In the genomic region with DNA sequence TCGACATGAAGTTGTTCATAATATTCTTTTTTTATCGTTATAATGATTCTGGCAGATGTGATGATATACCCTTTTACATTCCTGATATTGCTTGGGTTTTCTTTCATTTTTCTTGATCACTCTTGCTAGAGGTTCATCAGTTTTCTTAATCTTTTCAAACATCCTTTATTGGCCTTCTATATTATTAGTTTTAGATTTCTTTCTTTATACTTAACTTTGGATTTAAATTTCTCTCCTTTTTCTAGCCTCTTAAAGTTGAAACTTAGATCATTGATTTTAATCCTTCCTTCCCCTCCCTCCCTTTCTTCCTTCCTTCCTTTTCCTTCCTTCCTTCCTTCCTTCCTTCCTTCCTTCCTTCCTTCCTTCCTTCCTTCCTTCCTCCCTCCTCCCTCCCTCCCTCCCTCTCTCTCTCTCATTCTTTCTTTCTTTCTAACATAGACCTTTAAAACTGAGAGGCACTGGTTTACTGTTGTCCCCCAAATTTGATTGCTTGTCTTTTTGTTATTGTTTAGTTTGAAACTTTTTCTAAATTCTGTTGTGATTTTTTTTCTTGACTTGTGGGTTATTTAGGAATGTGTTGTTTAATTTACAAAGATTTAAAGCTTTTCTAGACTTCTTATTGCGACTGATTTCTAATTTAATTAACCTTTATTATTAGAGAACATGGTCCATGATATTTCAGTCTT, we compare ENCODE assay signal across 31 cellular contexts. TPM values are rescaled to one million over a fixed set of nuclear protein-coding genes. Genes with fewer than 3 reads are reported as not detected.
DNase-seq lines count a peak whose midpoint lies in the region; ATAC-seq, FAIRE-seq and TF ChIP-seq lines count a peak whose summit lies in the region.
"Had no signal": no experiment of that assay in that cellular context is flagged by ENCODE, and none has a peak within 500 bp of the region (broad histone marks: within the 10 kb centered on the region; RNA-seq: fewer than 3 reads in every experiment).

No MANE protein-coding gene starts in this region.

- DNase-seq in A673 (ENCODE audit: low spot score) (peak; percentile 84), SK-N-MC (ENCODE audit: low read depth, low spot score) (peak; percentile 86), mesenchymal stem cell (no peak), prostate gland (ENCODE audit: low spot score) (no peak), T-helper 9 cell (no peak)
- DNase-seq: ACHN; BE2C; C1 segment of cervical spinal cord; CD4-positive, alpha-beta memory T cell; CD4-positive, CD25-positive, alpha-beta regulatory T cell; CD8-positive, alpha-beta memory T cell; COR-L47; DMS 273 treated with DMSO at 0.1 percent for 48 hours; DMS153; DMS53; DMS79; DND-41; EL; GDM1 had no signal

- no peak overlapping the region for H2BK120ac ChIP-seq in mesenchymal stem cell (ENCODE audit: low read depth, low read length)

- H2BK12ac ChIP-seq in mesenchymal stem cell (ENCODE audit: low read length in 2 of 2), result no peak overlapping the region

- H3K4me3 ChIP-seq in A673 (ENCODE audit: low read depth, low read length, poor library complexity, severe bottlenecking) (peak overlapping the region; percentile 51), SK-N-MC (peak overlapping the region; percentile 78), mesenchymal stem cell (ENCODE audit: insufficient read depth in 1 of 2, low read depth in 1 of 2, low read length in 2 of 2) (no peak overlapping the region), prostate gland (no peak overlapping the region)
- H3K4me3 ChIP-seq: A549, BLaER1, GM12878 had no signal

- no CpG with 5 or more reads among the region's 3 CpGs for WGBS in mesenchymal stem cell
- WGBS in prostate gland, result 94% methylated on average over 3 of the region's 3 CpGs

- peak overlapping the region; percentile 8 for H2BK5ac ChIP-seq in mesenchymal stem cell (ENCODE audit: low read depth, low read length, poor library complexity, severe bottlenecking)

- H2AFZ ChIP-seq in mesenchymal stem cell (ENCODE audit: low read depth, low read length), result no peak overlapping the region

- no peak overlapping the region for H3K14ac ChIP-seq in mesenchymal stem cell (ENCODE audit: low read length in 2 of 2)

- H3K36me3 ChIP-seq in A673 (ENCODE audit: insufficient read depth, low read length, poor library complexity, severe bottlenecking) (peaks cover 78% of the 10 kb centered on the region), SK-N-MC (ENCODE audit: insufficient read depth, low read length) (peaks cover 51% of the 10 kb centered on the region), mesenchymal stem cell (ENCODE audit: control insufficient read depth in 1 of 2, insufficient read depth in 2 of 2, low read depth in 1 of 2, low read length in 2 of 2) (peaks cover 0 to 3% of the 10 kb centered on the region in 2 experiments), prostate gland (no peaks in the 10 kb centered on the region)
- H3K36me3 ChIP-seq: BE2C, BLaER1 had no signal

- no peaks in the 10 kb centered on the region for H3K27me3 ChIP-seq in A673 (replicated peaks; ENCODE audit: insufficient read depth, low read depth, low read length, poor library complexity)
- H3K27me3 ChIP-seq in mesenchymal stem cell (ENCODE audit: control insufficient read depth in 1 of 2, insufficient read depth in 1 of 2, low read length in 2 of 2), result no peaks in the 10 kb centered on the region
- H3K27me3 ChIP-seq in prostate gland (replicated peaks; ENCODE audit: insufficient read depth), result no peaks in the 10 kb centered on the region
- H3K27me3 ChIP-seq: BE2C, BLaER1 had no signal

- H3K4me1 ChIP-seq in A673 (ENCODE audit: insufficient read depth, low read length, poor library complexity, severe bottlenecking) (peaks cover 39% of the 10 kb centered on the region), mesenchymal stem cell (ENCODE audit: control insufficient read depth, insufficient read depth, low read depth, low read length) (no peaks in the 10 kb centered on the region), prostate gland (replicated peaks) (no peaks in the 10 kb centered on the region)
- H3K4me1 ChIP-seq: A549, BE2C, BLaER1 had no signal

- H3K79me1 ChIP-seq in mesenchymal stem cell (replicated peaks; ENCODE audit: low read length, poor library complexity, severe bottlenecking), result no peaks in the 10 kb centered on the region

- no peak for TF ChIP-seq CTCF in A673 (conservative IDR thresholded peaks at IDR 0.05; ENCODE audit: low read depth, low read length)
- TF ChIP-seq CTCF in prostate gland (IDR thresholded peaks at IDR 0.05), result no peak

- H3K4me2 ChIP-seq in mesenchymal stem cell (ENCODE audit: low read length, poor library complexity, severe bottlenecking), result no peak overlapping the region
- H3K4me2 ChIP-seq: A549, BLaER1 had no signal

- ATAC-seq in HG03280 (IDR thresholded peaks at IDR 0.05; ENCODE audit: unreplicated experiment), result no peak
- ATAC-seq: A549, GM12878 had no signal

- H3K4ac ChIP-seq in mesenchymal stem cell (ENCODE audit: low read depth in 1 of 2, low read length in 2 of 2), result no peak overlapping the region

- BruUV-seq in A673 (replicated peaks; lab: Mats Ljungman, UMichigan), result no TSS peak

- no peak overlapping the region for H2AK5ac ChIP-seq in mesenchymal stem cell (ENCODE audit: low read length, severe bottlenecking)

- POLR2A ChIA-PET in A673 (lab: Charles Lee; ENCODE audit: low non-redundant PET), result no interaction called here

- H2BK15ac ChIP-seq in mesenchymal stem cell (ENCODE audit: low read depth, poor library complexity, severe bottlenecking), result no peak overlapping the region

- H4K8ac ChIP-seq in mesenchymal stem cell (ENCODE audit: low read length), result no peak overlapping the region

- H3K9me3 ChIP-seq in A673 (ENCODE audit: low read depth, low read length, poor library complexity, severe bottlenecking), result no peaks in the 10 kb centered on the region
- H3K9me3 ChIP-seq in SK-N-MC (ENCODE audit: low read depth, low read length), result peaks cover 10% of the 10 kb centered on the region
- no peaks in the 10 kb centered on the region for H3K9me3 ChIP-seq in mesenchymal stem cell (ENCODE audit: control insufficient read depth, low read length)
- H3K9me3 ChIP-seq in prostate gland, result no peaks in the 10 kb centered on the region
- H3K9me3 ChIP-seq: A549, BE2C, BLaER1 had no signal

- H3K18ac ChIP-seq in mesenchymal stem cell (ENCODE audit: low read depth in 1 of 2, low read length in 2 of 2), result no peak overlapping the region

- H3K23ac ChIP-seq in mesenchymal stem cell (ENCODE audit: low read length in 2 of 2), result no peak overlapping the region

- H3K9ac ChIP-seq in SK-N-MC (ENCODE audit: insufficient read length), result peak overlapping the region; percentile 90
- no peak overlapping the region for H3K9ac ChIP-seq in mesenchymal stem cell (ENCODE audit: low read length)
- H3K9ac ChIP-seq: BLaER1 had no signal

- CTCF ChIA-PET in A673 (lab: Charles Lee), result no interaction called here

- peak; percentile 82 for FAIRE-seq in islet of Langerhans (lab: Jason Lieb, UNC)
- FAIRE-seq: A549, GM12878, GM12892, GM18507 had no signal

- no peak overlapping the region for H4K91ac ChIP-seq in mesenchymal stem cell (ENCODE audit: low read length)

- H3K27ac ChIP-seq in A673 (ENCODE audit: low read depth, low read length, poor library complexity, severe bottlenecking), result peak overlapping the region; percentile 100
- H3K27ac ChIP-seq in SK-N-MC, result peak overlapping the region; percentile 100
- H3K27ac ChIP-seq in mesenchymal stem cell (ENCODE audit: low read length, poor library complexity, severe bottlenecking), result no peak overlapping the region
- no peak overlapping the region for H3K27ac ChIP-seq in prostate gland
- H3K27ac ChIP-seq: 22Rv1, A549, BLaER1 had no signal

- no peak for TF ChIP-seq POLR2A in prostate gland (IDR thresholded peaks at IDR 0.05)

- intact Hi-C loops in A673 (cut with micrococcal nuclease; ENCODE audit: unreplicated experiment), result loop anchor here (2.0 kb wide), 1 partner anchor 78 kb away; no protein-coding TSS in a partner anchor
- intact Hi-C loops in prostate gland (cut with DNase I), result no loop called here

RNA-seq across cellular contexts. Expression of gene HOOK1, which starts 31.6 kb away (rescaled TPM):
- total RNA-seq in A673 (2021), result 272 and 293 TPM in 2 replicates
- not detected for polyA plus RNA-seq in mesenchymal stem cell (2013, experiment 1 of 2)
- polyA plus RNA-seq in mesenchymal stem cell (2013, experiment 2 of 2), result not detected
- total RNA-seq in prostate gland, result 10 to 100 TPM in 1 of 2 donors, 1 to 10 TPM in 1; 8.2 to 12.0 TPM
- total RNA-seq: A172, G401 had no signal
- polyA plus RNA-seq: AG04450, CD14-positive monocyte had no signal

Comparison
In these comparisons a context has a peak if more than half of its experiments do, and no peak if none do; other contexts are left out.
1. DNase-seq: peak in A673 (single experiment) and SK-N-MC (single experiment); none in mesenchymal stem cell (single experiment), prostate gland (single experiment) and T-helper 9 cell (single experiment).
2. H3K27ac ChIP-seq: peak in A673 (single experiment) and SK-N-MC (single experiment); none in mesenchymal stem cell (single experiment) and prostate gland (0 of 2).
3. H3K4me3 ChIP-seq: peak in A673 (single experiment) and SK-N-MC (single experiment); none in mesenchymal stem cell (0 of 2) and prostate gland (0 of 2).
4. RNA of gene HOOK1, which starts 31.6 kb away (total RNA-seq): 272 to 293 TPM in A673; 8.2 to 12.0 TPM in prostate gland; every median in the first group is over 10 times any median in the second.